ENCODE assay signal across 16 cellular contexts in the genomic region with DNA sequence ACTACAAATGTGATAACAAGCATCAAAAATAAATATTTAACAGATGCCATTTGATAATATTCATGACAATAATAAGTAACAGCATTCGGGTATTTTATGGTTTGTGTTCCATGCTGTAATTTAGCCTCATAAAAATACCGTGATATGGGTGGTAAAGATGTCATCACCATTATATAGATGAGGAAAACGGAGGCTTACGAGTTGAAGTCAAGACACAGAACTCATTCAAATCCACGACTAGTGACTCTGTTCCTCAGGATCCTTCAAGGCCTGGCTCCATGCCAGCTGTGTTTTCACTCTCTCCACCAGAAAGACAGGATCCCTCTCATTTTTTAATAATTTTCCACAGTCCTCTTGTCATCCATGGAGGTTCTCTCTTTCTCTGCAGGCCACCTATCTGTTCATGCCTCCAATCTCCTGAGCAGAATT.
DNase-seq lines count a peak whose midpoint lies in the region; ATAC-seq and TF ChIP-seq lines count a peak whose summit lies in the region.
"Had no signal": no experiment of that assay in that cellular context is flagged by ENCODE, and none has a peak within 500 bp of the region (broad histone marks: within the 10 kb centered on the region; RNA-seq: fewer than 3 reads in every experiment).

No MANE protein-coding gene starts in this region.

- no peak overlapping the region for H3K18ac ChIP-seq in trophoblast cell (ENCODE audit: low read length)

- no peak overlapping the region for H2BK120ac ChIP-seq in trophoblast cell (ENCODE audit: insufficient read depth, low read length, poor library complexity)

- H3K79me2 ChIP-seq in trophoblast cell (ENCODE audit: control insufficient read depth, insufficient read depth, low read length, poor library complexity) (peaks cover 3% of the 10 kb centered on the region), PC-3 (ENCODE audit: low read length) (no peaks in the 10 kb centered on the region)

- H4K8ac ChIP-seq in trophoblast cell (ENCODE audit: low read depth, low read length): no peak overlapping the region

- no peak for TF ChIP-seq CTCF in PC-3 (conservative IDR thresholded peaks at IDR 0.05; ENCODE audit: low read depth, low read length)
- TF ChIP-seq CTCF in activated CD8-positive, alpha-beta T cell treated with anti-CD3 and anti-CD28 coated beads for 36 hours (IDR thresholded peaks at IDR 0.05): no peak

- CTCF ChIA-PET in PC-3 (lab: Charles Lee): no interaction called here
- CTCF ChIA-PET in activated CD8-positive, alpha-beta T cell treated with anti-CD3 and anti-CD28 coated beads for 36 hours (lab: Charles Lee): interaction anchor here (1.0 kb wide), 1 partner anchor 196 kb away, joined by 4 read pairs; no protein-coding TSS in a partner anchor

- no peak overlapping the region for H3K4ac ChIP-seq in trophoblast cell (ENCODE audit: low read depth, low read length)

- no peaks in the 10 kb centered on the region for H3K27me3 Mint-ChIP-seq in activated CD8-positive, alpha-beta T cell treated with anti-CD3 and anti-CD28 coated beads for 36 hours

- H3K36me3 Mint-ChIP-seq in activated CD8-positive, alpha-beta T cell treated with anti-CD3 and anti-CD28 coated beads for 36 hours (ENCODE audit: low read depth): no peaks in the 10 kb centered on the region

- no peak overlapping the region for H4K91ac ChIP-seq in trophoblast cell (ENCODE audit: low read depth, low read length)

- BruUV-seq in PC-3 (replicated peaks; lab: Mats Ljungman, UMichigan): no TSS peak

- no peak overlapping the region for H2BK5ac ChIP-seq in trophoblast cell (ENCODE audit: low read depth, low read length, poor library complexity)

- H3K4me1 ChIP-seq in trophoblast cell (ENCODE audit: control insufficient read depth in 1 of 2, insufficient read depth in 2 of 2, low read length in 2 of 2): peaks cover 7% of the 10 kb centered on the region in 2 experiments
- H3K4me1 ChIP-seq in PC-3 (ENCODE audit: insufficient read depth, low read length): peaks cover 5% of the 10 kb centered on the region; the same call in 1 of the 2 replicates

- no peaks in the 10 kb centered on the region for H3F3A ChIP-seq in PC-3 (ENCODE audit: low read length, unreplicated experiment)

- peaks cover 10% of the 10 kb centered on the region for H3K79me1 ChIP-seq in trophoblast cell (ENCODE audit: low read length)

- H3K27ac ChIP-seq in trophoblast cell (ENCODE audit: low read depth, low read length) (no peak overlapping the region), PC-3 (ENCODE audit: low read length) (no peak overlapping the region)

- H3K9ac ChIP-seq in trophoblast cell (ENCODE audit: low read length): no peak overlapping the region
- H3K9ac ChIP-seq in PC-3 (ENCODE audit: low read length): no peak overlapping the region

- no peak overlapping the region for H3K27ac Mint-ChIP-seq in activated CD8-positive, alpha-beta T cell treated with anti-CD3 and anti-CD28 coated beads for 36 hours

- H2AK5ac ChIP-seq in trophoblast cell (ENCODE audit: low read length): no peak overlapping the region

- H3K36me3 ChIP-seq in trophoblast cell (ENCODE audit: control insufficient read depth in 1 of 2, insufficient read depth in 2 of 2, low read length in 2 of 2) (peaks cover 0 to 5% of the 10 kb centered on the region in 2 experiments), PC-3 (ENCODE audit: low read depth, low read length) (no peaks in the 10 kb centered on the region)

- no peaks in the 10 kb centered on the region for H3K9me2 ChIP-seq in PC-3 (replicated peaks; ENCODE audit: low read length)

- H3K9me3 Mint-ChIP-seq in activated CD8-positive, alpha-beta T cell treated with anti-CD3 and anti-CD28 coated beads for 36 hours: no peaks in the 10 kb centered on the region

- intact Hi-C loops in Right ventricle myocardium inferior (cut with DNase I) (no loop called here), cardiac septum (cut with DNase I) (no loop called here), left ventricle myocardium superior (cut with micrococcal nuclease) (no loop called here), PC-3 (cut with micrococcal nuclease) (no loop called here)
- intact Hi-C loops in activated CD8-positive, alpha-beta T cell treated with anti-CD3 and anti-CD28 coated beads for 36 hours (cut with micrococcal nuclease): no loop called here

- H3K27me3 ChIP-seq in trophoblast cell (ENCODE audit: insufficient read depth, low read length) (no peaks in the 10 kb centered on the region), PC-3 (ENCODE audit: low read length) (no peaks in the 10 kb centered on the region)

- H2BK12ac ChIP-seq in trophoblast cell (ENCODE audit: low read length): peak overlapping the region; percentile 53

- POLR2A ChIA-PET in PC-3 (lab: Charles Lee; ENCODE audit: unreplicated experiment): no interaction called here
- POLR2A ChIA-PET in activated CD8-positive, alpha-beta T cell treated with anti-CD3 and anti-CD28 coated beads for 36 hours (lab: Charles Lee): no interaction called here

- no peak for DNase-seq in Right ventricle myocardium inferior (ENCODE audit: missing footprints)
- DNase-seq in cardiac septum (ENCODE audit: low spot score): no peak
- peak; percentile 50 for DNase-seq in left ventricle myocardium superior
- DNase-seq in trophoblast cell: no peak
- DNase-seq in effector CD8-positive, alpha-beta T cell (lab: John Stamatoyannopoulos, UW): no peak
- no peak for DNase-seq in PC-3
- DNase-seq in NCI-H1092 treated with DMSO at 0.1 percent for 48 hours (lab: John Stamatoyannopoulos, UW): no peak
- no peak for DNase-seq in activated CD8-positive, alpha-beta T cell treated with anti-CD3 and anti-CD28 coated beads for 36 hours
- DNase-seq: activated CD4-positive, CD25-positive, alpha-beta regulatory T cell treated with anti-CD3 and anti-CD28 coated beads, Interleukin-2, amount 50 U/mL, for 72 hours; activated T-cell treated with anti-CD3 and anti-CD28 coated beads, Interleukin-2, amount 50 U/mL, for 4 hours; erythroblast; H7; NCI-H1436; NCI-H748 treated with DMSO at 0.1 percent for 48 hours; stimulated activated CD4-positive, alpha-beta T cell treated with anti-CD3 and anti-CD28 coated beads, Interleukin-2, amount 100 ng/mL, for 48 hours; stimulated activated naive CD8-positive, alpha-beta T cell treated with anti-CD3 and anti-CD28 coated beads, Interleukin-15, Interleukin-2, amounts not matched to agents 100 U/mL and 50 U/mL, for 24 hours had no signal

- WGBS in trophoblast cell (ENCODE audit: extremely low coverage, insufficient coverage, insufficient read length): no CpG with 5 or more reads among the region's 5 CpGs

- no peaks in the 10 kb centered on the region for H3K4me1 Mint-ChIP-seq in activated CD8-positive, alpha-beta T cell treated with anti-CD3 and anti-CD28 coated beads for 36 hours (ENCODE audit: low read depth)

- peak; percentile 45 for ATAC-seq in Right ventricle myocardium inferior
- peak; percentile 50 for ATAC-seq in left ventricle myocardium superior
- ATAC-seq in PC-3: no peak
- no peak for ATAC-seq in activated CD8-positive, alpha-beta T cell treated with anti-CD3 and anti-CD28 coated beads for 36 hours
- ATAC-seq: activated T-cell treated with anti-CD3 and anti-CD28 coated beads, Interleukin-2, amount 50 U/mL, for 4 hours; stimulated activated naive CD8-positive, alpha-beta T cell treated with anti-CD3 and anti-CD28 coated beads, Interleukin-15, Interleukin-2, amounts not matched to agents 100 U/mL and 50 U/mL, for 24 hours had no signal

- H3K4me2 ChIP-seq in trophoblast cell (ENCODE audit: low read length) (no peak overlapping the region), PC-3 (ENCODE audit: low read length) (no peak overlapping the region)

- H3K9me3 ChIP-seq in trophoblast cell (ENCODE audit: insufficient read depth, low read depth, low read length) (no peaks in the 10 kb centered on the region), PC-3 (ENCODE audit: low read length) (no peaks in the 10 kb centered on the region)

- H3K23ac ChIP-seq in trophoblast cell (ENCODE audit: low read length): no peak overlapping the region

- H3K14ac ChIP-seq in trophoblast cell (ENCODE audit: low read length): no peak overlapping the region

- H2AFZ ChIP-seq in trophoblast cell (ENCODE audit: insufficient read depth, low read length, poor library complexity): no peak overlapping the region
- H2AFZ ChIP-seq in PC-3 (ENCODE audit: low read length): no peak overlapping the region

- H3K4me3 Mint-ChIP-seq in activated CD8-positive, alpha-beta T cell treated with anti-CD3 and anti-CD28 coated beads for 36 hours: no peak overlapping the region
- H3K4me3 Mint-ChIP-seq: activated T-cell treated with anti-CD3 and anti-CD28 coated beads, Interleukin-2, amount 50 U/mL, for 4 hours had no signal

- no peak overlapping the region for H4K12ac ChIP-seq in trophoblast cell (ENCODE audit: low read depth, low read length)

- no peaks in the 10 kb centered on the region for H4K20me1 ChIP-seq in PC-3 (ENCODE audit: low read length)

- H3K4me3 ChIP-seq in trophoblast cell (ENCODE audit: low read depth, low read length) (no peak overlapping the region), PC-3 (ENCODE audit: low read length) (no peak overlapping the region)

Comparison
In these comparisons a context has a peak if more than half of its experiments do, and no peak if none do; other contexts are left out.
1. ATAC-seq: peak in Right ventricle myocardium inferior (single experiment) and left ventricle myocardium superior (single experiment); none in PC-3 (single experiment) and activated CD8-positive, alpha-beta T cell treated with anti-CD3 and anti-CD28 coated beads for 36 hours (single experiment).